8 cellular contexts compared by ENCODE assay signal in the genomic region with DNA sequence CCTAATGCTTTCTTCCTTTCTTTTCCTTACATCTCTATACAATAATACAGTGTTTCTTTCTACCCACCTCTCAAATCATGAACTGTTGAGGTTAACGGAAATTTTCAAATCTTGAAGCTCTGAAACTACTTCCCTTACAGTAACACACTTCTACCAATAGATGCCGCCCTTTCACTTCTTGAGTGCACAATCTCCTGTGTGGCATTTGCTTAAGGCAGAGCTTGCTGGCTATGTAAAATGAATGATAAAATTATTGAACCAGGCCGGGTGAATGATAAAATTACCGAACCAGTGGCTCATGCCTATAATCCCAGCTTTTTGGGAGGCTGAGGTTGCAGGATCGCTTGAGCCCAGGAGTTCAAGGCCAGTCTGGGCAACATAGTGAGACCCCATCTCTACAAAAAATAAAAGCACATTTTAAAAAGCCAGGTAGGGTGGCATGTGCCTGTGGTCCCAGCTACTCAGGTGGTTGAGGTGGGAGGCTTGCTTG. TPM values are rescaled to one million over a fixed set of nuclear protein-coding genes. Genes with fewer than 3 reads are reported as not detected.
A peak's percentile ranks its signal among the peaks of the same experiment; 100 is the strongest.
DNase-seq lines count a peak whose midpoint lies in the region; ATAC-seq and TF ChIP-seq lines count a peak whose summit lies in the region.

No MANE protein-coding gene starts in this region.

- no peaks in the 10 kb centered on the region for H3K9me3 Mint-ChIP-seq in activated CD4-positive, alpha-beta memory T cell treated with anti-CD3 and anti-CD28 coated beads for 36 hours

- H3K4me3 ChIP-seq in HCT116 (replicated peaks in 1 of 2; ENCODE audit: low read depth in 1 of 2, low read length in 2 of 2) (no peak overlapping the region), fibroblast of the aortic adventitia (ENCODE audit: low read depth, low read length) (no peak overlapping the region), neutrophil (ENCODE audit: low read depth in 1 of 2, low read length in 1 of 2) (no peak overlapping the region)

- no peaks in the 10 kb centered on the region; the same call in 1 of the 2 replicates for H4K20me1 ChIP-seq in HCT116 (ENCODE audit: insufficient read depth)

- peaks cover 74% of the 10 kb centered on the region for H3K4me1 Mint-ChIP-seq in activated CD4-positive, alpha-beta memory T cell treated with anti-CD3 and anti-CD28 coated beads for 36 hours (ENCODE audit: low read depth)

- intact Hi-C loops in HCT116 (cut with micrococcal nuclease): loop anchor here (1.0 to 10.0 kb wide), 5 partner anchors 52 to 731 kb away; a partner anchor contains a TSS
- intact Hi-C loops in activated CD4-positive, alpha-beta memory T cell treated with anti-CD3 and anti-CD28 coated beads for 36 hours (cut with micrococcal nuclease): loop anchor here (1.0 to 2.0 kb wide), 3 partner anchors 17 to 52 kb away; no protein-coding TSS in a partner anchor

- ATAC-seq in HCT116: peak; percentile 80
- no peak for ATAC-seq in GM21576 (IDR thresholded peaks at IDR 0.05; ENCODE audit: unreplicated experiment)
- no peak for ATAC-seq in GM18502 (IDR thresholded peaks at IDR 0.05; ENCODE audit: poor library complexity, unreplicated experiment)

- H3K4me1 ChIP-seq in HCT116 (ENCODE audit: control insufficient read depth in 1 of 2, insufficient read depth in 2 of 2, low read length in 2 of 2) (peaks cover 14 to 19% of the 10 kb centered on the region in 2 experiments), neutrophil (ENCODE audit: control insufficient read depth in 1 of 2, insufficient read depth in 1 of 2, low read depth in 1 of 2, low read length in 1 of 2) (peaks cover 40 to 52% of the 10 kb centered on the region in 2 experiments)

- BruUV-seq in HCT116 (replicated peaks; lab: Mats Ljungman, UMichigan): no TSS peak

- H3K79me2 ChIP-seq in HCT116 (ENCODE audit: insufficient read depth, low read length): 0 out of 2 replicates have a peak, but pooled peaks cover 7% of the 10 kb centered on the region

- POLR2A ChIA-PET in HCT116 (lab: Charles Lee): interaction anchor here (0.5 kb wide), 1 partner anchor 257 kb away, joined by 3 read pairs; no protein-coding TSS in a partner anchor
- POLR2A ChIA-PET in activated CD4-positive, alpha-beta memory T cell treated with anti-CD3 and anti-CD28 coated beads for 36 hours (lab: Charles Lee): interaction anchor here (0.9 to 1.1 kb wide), 3 partner anchors 14 to 52 kb away, joined by 3 to 10 read pairs (median 4); no protein-coding TSS in a partner anchor

- no peaks in the 10 kb centered on the region for H3K27me3 Mint-ChIP-seq in activated CD4-positive, alpha-beta memory T cell treated with anti-CD3 and anti-CD28 coated beads for 36 hours

- no peak overlapping the region for H3K4me3 Mint-ChIP-seq in activated CD4-positive, alpha-beta memory T cell treated with anti-CD3 and anti-CD28 coated beads for 36 hours

- H3K4me2 ChIP-seq in HCT116 (ENCODE audit: low read length): no peak overlapping the region

- peaks cover 36% of the 10 kb centered on the region for H3K36me3 Mint-ChIP-seq in activated CD4-positive, alpha-beta memory T cell treated with anti-CD3 and anti-CD28 coated beads for 36 hours

- no peaks in the 10 kb centered on the region for H3K36me3 ChIP-seq in HCT116 (ENCODE audit: control insufficient read depth in 1 of 2, insufficient read depth in 2 of 2, low read length in 2 of 2)
- peaks cover 44% of the 10 kb centered on the region for H3K36me3 ChIP-seq in neutrophil

- TF ChIP-seq POLR2A in HCT116 (IDR thresholded peaks at IDR 0.05; ENCODE audit: borderline replicate concordance, extremely low read depth, insufficient read depth, insufficient read length): no peak

- peak; percentile 84 for TF ChIP-seq RAD21 in HCT116 (IDR thresholded peaks at IDR 0.05; ENCODE audit: low read depth)

- H2AFZ ChIP-seq in HCT116 (ENCODE audit: low read depth, low read length, poor library complexity, severe bottlenecking): no peak overlapping the region

- H3K27ac ChIP-seq in HCT116 (ENCODE audit: low read depth, low read length): no peak overlapping the region
- peak overlapping the region; percentile 28 for H3K27ac ChIP-seq in neutrophil

- no peak overlapping the region for H3K9ac ChIP-seq in HCT116 (ENCODE audit: low read length)

- CTCF ChIA-PET in HCT116 (lab: Charles Lee): interaction anchor here (0.6 to 3.6 kb wide), 33 partner anchors 9 to 930 kb away, joined by 3 to 92 read pairs (median 4); a partner anchor contains a TSS
- CTCF ChIA-PET in activated CD4-positive, alpha-beta memory T cell treated with anti-CD3 and anti-CD28 coated beads for 36 hours (lab: Charles Lee): interaction anchor here (0.7 to 5.4 kb wide), 43 partner anchors 9 to 249 kb away, joined by 3 to 185 read pairs (median 5); a partner anchor contains a TSS

- RAD21 ChIA-PET in HCT116 (lab: Charles Lee; ENCODE audit: low non-redundant PET in 1 of 2, low total read pairs in 2 of 2, uncharacterized antibody in 2 of 2, unreplicated experiment in 2 of 2): interaction anchor here (0.6 to 1.3 kb wide), 9 partner anchors 52 to 268 kb away, joined by 3 to 12 read pairs (median 3); no protein-coding TSS in a partner anchor

- H3K9me2 ChIP-seq in HCT116 (ENCODE audit: insufficient read depth): no peaks in the 10 kb centered on the region

- H3K27ac Mint-ChIP-seq in activated CD4-positive, alpha-beta memory T cell treated with anti-CD3 and anti-CD28 coated beads for 36 hours: peak overlapping the region; percentile 75

- TF ChIP-seq CTCF in HCT116 (IDR thresholded peaks at IDR 0.05 in 2 of 3, conservative IDR thresholded peaks at IDR 0.05 in 1 of 3; ENCODE audit: borderline replicate concordance in 1 of 3, insufficient read depth in 1 of 3, low read depth in 2 of 3, low read length in 2 of 3): peak; percentile 76 to 89 (median 83)
- peak; percentile 95 for TF ChIP-seq CTCF in fibroblast of the aortic adventitia (IDR thresholded peaks at IDR 0.05; ENCODE audit: insufficient read depth, low read length)
- TF ChIP-seq CTCF in neutrophil (IDR thresholded peaks at IDR 0.05): peak; percentile 69

- H3K9me3 ChIP-seq in HCT116 (ENCODE audit: control insufficient read depth in 1 of 2, insufficient read depth in 1 of 2, low read depth in 1 of 2, low read length in 2 of 2) (no peaks in the 10 kb centered on the region), neutrophil (no peaks in the 10 kb centered on the region)

- DNase-seq in DMS153 treated with DMSO at 0.1 percent for 48 hours (lab: John Stamatoyannopoulos, UW; ENCODE audit: unreplicated experiment) (peak; percentile 19), HCT116 (ENCODE audit: low read depth, low spot score) (peak; percentile 57), NCI-H526 treated with DMSO at 0.1 percent for 48 hours (lab: John Stamatoyannopoulos, UW) (peak; percentile 67), fibroblast of the aortic adventitia (ENCODE audit: low read depth) (peak; percentile 90)
- peak; percentile 41 for DNase-seq in activated CD4-positive, alpha-beta memory T cell treated with anti-CD3 and anti-CD28 coated beads for 36 hours

- H3K27me3 ChIP-seq in HCT116 (ENCODE audit: insufficient read depth, low read length): no peaks in the 10 kb centered on the region
- H3K27me3 ChIP-seq in neutrophil: no peaks in the 10 kb centered on the region

TF ChIP-seq in HCT116, 20 proteins besides CTCF, POLR2A, EP300 and RAD21 (continues in another document):
- TF ChIP-seq, protein P1, sequence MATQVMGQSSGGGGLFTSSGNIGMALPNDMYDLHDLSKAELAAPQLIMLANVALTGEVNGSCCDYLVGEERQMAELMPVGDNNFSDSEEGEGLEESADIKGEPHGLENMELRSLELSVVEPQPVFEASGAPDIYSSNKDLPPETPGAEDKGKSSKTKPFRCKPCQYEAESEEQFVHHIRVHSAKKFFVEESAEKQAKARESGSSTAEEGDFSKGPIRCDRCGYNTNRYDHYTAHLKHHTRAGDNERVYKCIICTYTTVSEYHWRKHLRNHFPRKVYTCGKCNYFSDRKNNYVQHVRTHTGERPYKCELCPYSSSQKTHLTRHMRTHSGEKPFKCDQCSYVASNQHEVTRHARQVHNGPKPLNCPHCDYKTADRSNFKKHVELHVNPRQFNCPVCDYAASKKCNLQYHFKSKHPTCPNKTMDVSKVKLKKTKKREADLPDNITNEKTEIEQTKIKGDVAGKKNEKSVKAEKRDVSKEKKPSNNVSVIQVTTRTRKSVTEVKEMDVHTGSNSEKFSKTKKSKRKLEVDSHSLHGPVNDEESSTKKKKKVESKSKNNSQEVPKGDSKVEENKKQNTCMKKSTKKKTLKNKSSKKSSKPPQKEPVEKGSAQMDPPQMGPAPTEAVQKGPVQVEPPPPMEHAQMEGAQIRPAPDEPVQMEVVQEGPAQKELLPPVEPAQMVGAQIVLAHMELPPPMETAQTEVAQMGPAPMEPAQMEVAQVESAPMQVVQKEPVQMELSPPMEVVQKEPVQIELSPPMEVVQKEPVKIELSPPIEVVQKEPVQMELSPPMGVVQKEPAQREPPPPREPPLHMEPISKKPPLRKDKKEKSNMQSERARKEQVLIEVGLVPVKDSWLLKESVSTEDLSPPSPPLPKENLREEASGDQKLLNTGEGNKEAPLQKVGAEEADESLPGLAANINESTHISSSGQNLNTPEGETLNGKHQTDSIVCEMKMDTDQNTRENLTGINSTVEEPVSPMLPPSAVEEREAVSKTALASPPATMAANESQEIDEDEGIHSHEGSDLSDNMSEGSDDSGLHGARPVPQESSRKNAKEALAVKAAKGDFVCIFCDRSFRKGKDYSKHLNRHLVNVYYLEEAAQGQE (IDR thresholded peaks at IDR 0.05; ENCODE audit: low read depth): no peak
- no peak for TF ChIP-seq CBX3 (IDR thresholded peaks at IDR 0.05; ENCODE audit: low read depth)
- TF ChIP-seq, protein P2, sequence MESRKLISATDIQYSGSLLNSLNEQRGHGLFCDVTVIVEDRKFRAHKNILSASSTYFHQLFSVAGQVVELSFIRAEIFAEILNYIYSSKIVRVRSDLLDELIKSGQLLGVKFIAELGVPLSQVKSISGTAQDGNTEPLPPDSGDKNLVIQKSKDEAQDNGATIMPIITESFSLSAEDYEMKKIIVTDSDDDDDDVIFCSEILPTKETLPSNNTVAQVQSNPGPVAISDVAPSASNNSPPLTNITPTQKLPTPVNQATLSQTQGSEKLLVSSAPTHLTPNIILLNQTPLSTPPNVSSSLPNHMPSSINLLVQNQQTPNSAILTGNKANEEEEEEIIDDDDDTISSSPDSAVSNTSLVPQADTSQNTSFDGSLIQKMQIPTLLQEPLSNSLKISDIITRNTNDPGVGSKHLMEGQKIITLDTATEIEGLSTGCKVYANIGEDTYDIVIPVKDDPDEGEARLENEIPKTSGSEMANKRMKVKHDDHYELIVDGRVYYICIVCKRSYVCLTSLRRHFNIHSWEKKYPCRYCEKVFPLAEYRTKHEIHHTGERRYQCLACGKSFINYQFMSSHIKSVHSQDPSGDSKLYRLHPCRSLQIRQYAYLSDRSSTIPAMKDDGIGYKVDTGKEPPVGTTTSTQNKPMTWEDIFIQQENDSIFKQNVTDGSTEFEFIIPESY (IDR thresholded peaks at IDR 0.05; ENCODE audit: extremely low read depth, insufficient replicate concordance, low read length): no peak

RNA-seq across cellular contexts. Expression of a gene that starts 56.8 kb away (rescaled TPM):
- not detected for total RNA-seq in HCT116 (2021; ENCODE audit: unreplicated experiment)
- 0.04 TPM in 1 of 2 replicates, not detected in the other for polyA plus RNA-seq in HCT116 (2012)
- under 1 TPM; 0.34 to 0.45 TPM for total RNA-seq in activated CD4-positive, alpha-beta memory T cell treated with anti-CD3 and anti-CD28 coated beads for 36 hours
- 0.18 TPM in 1 of 2 replicates, not detected in the other for total RNA-seq in fibroblast of the aortic adventitia (ENCODE audit: low replicate concordance)

Comparison
In these comparisons a context has a peak if more than half of its experiments do, and no peak if none do; other contexts are left out.
1. DNase-seq: peak in every context shown above with its lines; median percentile 90 in fibroblast of the aortic adventitia; 67 in NCI-H526 treated with DMSO at 0.1 percent for 48 hours; 57 in HCT116; 41 in activated CD4-positive, alpha-beta memory T cell treated with anti-CD3 and anti-CD28 coated beads for 36 hours; 19 in DMS153 treated with DMSO at 0.1 percent for 48 hours.